ENCODE assay signal across 12 cellular contexts in the genomic region with DNA sequence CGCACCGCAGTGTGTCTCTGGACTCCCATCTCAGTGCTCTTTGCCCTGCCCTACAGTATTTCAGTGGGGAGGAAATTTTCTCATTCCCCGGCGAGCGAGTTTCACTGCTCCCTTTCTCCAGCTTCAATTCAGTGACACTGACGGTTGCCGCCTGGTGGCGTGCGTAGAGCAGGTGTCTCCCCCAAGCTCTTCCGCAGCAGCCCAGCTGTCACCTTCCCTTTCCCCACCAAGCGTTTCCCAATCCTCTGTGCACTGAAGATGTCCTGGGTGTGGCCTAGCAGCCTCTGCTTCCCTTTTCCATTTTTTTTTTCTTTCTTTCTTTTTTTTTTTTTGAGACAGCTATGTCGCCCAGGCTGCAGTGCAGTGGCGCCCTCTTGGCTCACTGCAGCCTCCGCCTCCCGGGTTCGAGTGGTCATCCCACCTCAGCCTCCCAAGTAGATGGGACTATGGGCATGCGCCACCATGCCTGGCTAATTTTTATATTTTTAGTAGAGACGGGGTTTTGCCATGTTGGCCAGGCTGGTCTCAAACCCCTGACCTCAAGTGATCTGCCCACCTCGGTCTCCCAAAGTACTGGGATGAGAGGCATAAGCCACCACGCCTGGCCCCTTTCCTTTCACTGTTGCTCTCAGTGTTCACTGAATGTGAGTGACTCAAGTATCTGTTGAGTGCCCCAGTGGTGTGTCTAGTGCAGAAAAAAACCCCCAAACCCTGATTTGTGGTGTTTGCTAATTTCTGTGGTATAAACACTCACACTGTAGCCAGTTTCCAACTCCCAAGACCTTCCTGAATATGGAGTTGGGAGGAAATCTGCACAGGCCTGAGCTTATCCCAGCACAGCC. TPM values are rescaled to one million over a fixed set of nuclear protein-coding genes. Genes with fewer than 3 reads are reported as not detected.
DNase-seq lines count a peak whose midpoint lies in the region; FAIRE-seq and TF ChIP-seq lines count a peak whose summit lies in the region.
"Had no signal": no experiment of that assay in that cellular context is flagged by ENCODE, and none has a peak within 500 bp of the region (broad histone marks: within the 10 kb centered on the region; RNA-seq: fewer than 3 reads in every experiment).

No MANE protein-coding gene starts in this region.

- H3K36me3 ChIP-seq in suprapubic skin (peaks cover 30% of the 10 kb centered on the region), colonic mucosa (no peaks in the 10 kb centered on the region)

- no peak overlapping the region for H3K9ac ChIP-seq in colonic mucosa (ENCODE audit: low read depth in 2 of 2, low read length in 2 of 2)

- no peak overlapping the region for H3K4me3 ChIP-seq in suprapubic skin
- no peak overlapping the region for H3K4me3 ChIP-seq in colonic mucosa

- H3K27ac ChIP-seq in 22Rv1 (no peak overlapping the region), suprapubic skin (no peak overlapping the region), colonic mucosa (no peak overlapping the region)
- H3K27ac ChIP-seq: epithelial cell of prostate had no signal

- no peaks in the 10 kb centered on the region for H3K27me3 ChIP-seq in suprapubic skin
- no peaks in the 10 kb centered on the region for H3K27me3 ChIP-seq in colonic mucosa

- intact Hi-C loops in colonic mucosa (cut with DNase I) = no loop called here

- TF ChIP-seq CTCF in 22Rv1 (IDR thresholded peaks at IDR 0.05) = peak; percentile 84
- no peak for TF ChIP-seq CTCF in suprapubic skin (IDR thresholded peaks at IDR 0.05)
- no peak for TF ChIP-seq CTCF in colonic mucosa (IDR thresholded peaks at IDR 0.05)

- FAIRE-seq in GM12891 (lab: Jason Lieb, UNC) = peak; percentile 16

- in situ Hi-C loops in G401 (cut with HindIII; ENCODE audit: low sequenced_read_pairs) = no loop called here

- 58% methylated on average over 20 of the region's 20 CpGs for WGBS in suprapubic skin

- TF ChIP-seq EP300 in suprapubic skin (IDR thresholded peaks at IDR 0.05) = no peak

- DNase-seq in GM12891 (ENCODE audit: insufficient read length, low spot score) (peak; percentile 58), SHP77 treated with DMSO at 0.1 percent for 48 hours (lab: John Stamatoyannopoulos, UW) (peak; percentile 41), iPS DF 19.7 (ENCODE audit: low read depth, low spot score) (peak; percentile 54), suprapubic skin (ENCODE audit: low spot score in 2 of 2) (no peak), islet precursor cell (no peak), G401 (ENCODE audit: low spot score) (no peak), colonic mucosa (no peak)
- DNase-seq: activated T-cell treated with anti-CD3 and anti-CD28 coated beads, Interleukin-2, amount 50 U/mL, for 4 hours; HFFc6; NCI-H345 had no signal

- TF ChIP-seq POLR2A in GM12891 (IDR thresholded peaks at IDR 0.05; ENCODE audit: low read depth, low read length) (no peak), suprapubic skin (IDR thresholded peaks at IDR 0.05) (no peak)

- H3K9me3 ChIP-seq in suprapubic skin (no peaks in the 10 kb centered on the region), colonic mucosa (no peaks in the 10 kb centered on the region)

- H3K4me1 ChIP-seq in suprapubic skin = no peaks in the 10 kb centered on the region
- no peaks in the 10 kb centered on the region for H3K4me1 ChIP-seq in colonic mucosa

TF ChIP-seq in GM12891, 5 proteins besides CTCF, POLR2A, EP300 and RAD21:
- TF ChIP-seq TAF1 (IDR thresholded peaks at IDR 0.05; ENCODE audit: low read depth, low read length) (no peak), PAX5 (IDR thresholded peaks at IDR 0.05; ENCODE audit: insufficient read depth, low read length, severe bottlenecking) (no peak), POLR2AphosphoS5 (IDR thresholded peaks at IDR 0.05; ENCODE audit: low read depth, low read length) (no peak), SPI1 (IDR thresholded peaks at IDR 0.05; ENCODE audit: low read depth, low read length) (no peak), POU2F2 (IDR thresholded peaks at IDR 0.05; ENCODE audit: low read depth, low read length) (no peak)

RNA-seq across cellular contexts. Expression of gene TNFRSF1B, which starts 30.1 kb away (rescaled TPM):
- polyA plus RNA-seq in GM12891 (2012; ENCODE audit: low read depth, missing spikeins) = 27.3 TPM
- total RNA-seq in suprapubic skin = 10 to 100 TPM in 2 of 4 donors, 1 to 10 TPM in 2; 6.3 to 35.2 (median 11.9) TPM
- total RNA-seq in G401 (2014; rRNA removed; shearing (Covaris generic)) = not detected in 2 replicates
- total RNA-seq in colonic mucosa = 10 to 100 TPM; 27.2 to 28.1 TPM

RNA-seq across cellular contexts. Expression of gene VPS13D, which starts 33.0 kb away (rescaled TPM):
- polyA plus RNA-seq in GM12891 (2012; ENCODE audit: low read depth, missing spikeins) = 5.5 TPM
- total RNA-seq in suprapubic skin = 100 to 1,000 TPM in 3 of 4 donors, 10 to 100 TPM in 1; 94.4 to 472 (median 163) TPM
- 10.0 and 11.4 TPM in 2 replicates for total RNA-seq in G401 (2014; rRNA removed; shearing (Covaris generic))
- 10 to 100 TPM; 54.3 to 56.0 TPM for total RNA-seq in colonic mucosa

Comparison
In these comparisons a context has a peak if more than half of its experiments do, and no peak if none do; other contexts are left out.
1. DNase-seq: peak in GM12891 (single experiment), SHP77 treated with DMSO at 0.1 percent for 48 hours (single experiment) and iPS DF 19.7 (single experiment); none in suprapubic skin (0 of 2), islet precursor cell (single experiment), G401 (single experiment) and colonic mucosa (single experiment).